Comparison of ENCODE assay signal across 13 cellular contexts in genomic region chr18:48839819-48840490, GRCh38.
DNase-seq lines count a peak whose midpoint lies in the region; ATAC-seq, FAIRE-seq and TF ChIP-seq lines count a peak whose summit lies in the region.
"Had no signal": no experiment of that assay in that cellular context is flagged by ENCODE, and none has a peak within 500 bp of the region (broad histone marks: within the 10 kb centered on the region; RNA-seq: fewer than 3 reads in every experiment).

No MANE protein-coding gene starts in this region.

- DNase-seq in HepG2 (ENCODE audit: low spot score) = no peak
- no peak for DNase-seq in K562 (ENCODE audit: extremely low read depth in 1 of 4, low spot score in 3 of 4)
- peak; percentile 12 for DNase-seq in lower lobe of right lung
- DNase-seq in aorta = peak; percentile 30 to 33
- no peak for DNase-seq in central memory CD4-positive, alpha-beta T cell
- DNase-seq in NCI-H146 (lab: John Stamatoyannopoulos, UW) = no peak
- DNase-seq in ACHN = no peak
- DNase-seq: cortex of kidney; NCI-H446 treated with DMSO at 0.1 percent for 48 hours; stimulated activated CD4-positive, alpha-beta T cell treated with anti-CD3 and anti-CD28 coated beads, Interleukin-15, amount 100 ng/mL, for 24 hours had no signal

- in situ Hi-C loops in HepG2 (cut with HindIII; ENCODE audit: extremely low pct_ligation_motif_present, low pct_unique_long_range_greater_than_20kb) = no loop called here
- in situ Hi-C loops in K562 (cut with MboI) = no loop called here
- in situ Hi-C loops in ACHN (cut with HindIII; ENCODE audit: low pct_ligation_motif_present, low pct_unique_long_range_greater_than_20kb, low sequenced_read_pairs) = no loop called here

- POLR2A ChIA-PET in HepG2 (lab: Yijun Ruan, JAX) (no interaction called here), K562 (lab: Yijun Ruan, JAX) (interaction anchor here (1.5 kb wide), 1 partner anchor 58 kb away, joined by 4 read pairs; no protein-coding TSS in a partner anchor)

- intact Hi-C loops in HepG2 (cut with micrococcal nuclease; ENCODE audit: unreplicated experiment) = no loop called here
- intact Hi-C loops in K562 (cut with micrococcal nuclease) = no loop called here
- intact Hi-C loops in lower lobe of right lung (cut with DNase I) = no loop called here
- intact Hi-C loops in aorta (cut with DNase I) = no loop called here

- H3K27me3 ChIP-seq in liver (ENCODE audit: control insufficient read depth in 4 of 4, insufficient read depth in 4 of 4, low read length in 3 of 4) (no peaks in the 10 kb centered on the region), HepG2 (ENCODE audit: control insufficient read depth in 1 of 2, insufficient read depth in 2 of 2, low read length in 2 of 2) (no peaks in the 10 kb centered on the region), K562 (ENCODE audit: control insufficient read depth in 2 of 2, insufficient read depth in 2 of 2, low read length in 2 of 2) (no peaks in the 10 kb centered on the region), lower lobe of right lung (ENCODE audit: low read depth) (no peaks in the 10 kb centered on the region), aorta (ENCODE audit: control insufficient read depth in 1 of 2, insufficient read depth in 2 of 2, low read length in 1 of 2) (no peaks in the 10 kb centered on the region)

- TF ChIP-seq POLR2A in HepG2 (IDR thresholded peaks at IDR 0.05; ENCODE audit: insufficient read depth in 1 of 2, low read depth in 2 of 2, low read length in 2 of 2) (no peak), K562 (conservative IDR thresholded peaks at IDR 0.05) (no peak)

- no peak for TF ChIP-seq CTCF in liver (IDR thresholded peaks at IDR 0.05; ENCODE audit: low read depth, low read length, missing input control)
- no peak for TF ChIP-seq CTCF in HepG2 (CRISPR knock-in tag; IDR thresholded peaks at IDR 0.05)
- TF ChIP-seq CTCF in K562 (IDR thresholded peaks at IDR 0.05 in 2 of 3, conservative IDR thresholded peaks at IDR 0.05 in 1 of 3; ENCODE audit: insufficient read depth in 2 of 3, low read depth in 1 of 3, low read length in 3 of 3) = no peak
- TF ChIP-seq CTCF in lower lobe of right lung (IDR thresholded peaks at IDR 0.05) = no peak

- H3K9me3 ChIP-seq in liver (ENCODE audit: control insufficient read depth in 4 of 4, low read length in 3 of 4) (no peaks in the 10 kb centered on the region), HepG2 (ENCODE audit: low read length) (no peaks in the 10 kb centered on the region), K562 (replicated peaks; ENCODE audit: control insufficient read depth, insufficient read depth, low read depth, low read length) (no peaks in the 10 kb centered on the region), lower lobe of right lung (no peaks in the 10 kb centered on the region), aorta (ENCODE audit: control insufficient read depth, low read length) (no peaks in the 10 kb centered on the region)

- H3K4me2 ChIP-seq in HepG2 (ENCODE audit: low read depth, low read length) = no peak overlapping the region
- no peak overlapping the region for H3K4me2 ChIP-seq in K562 (ENCODE audit: insufficient read depth, low read length)

- TF ChIP-seq EP300 in HepG2 (IDR thresholded peaks at IDR 0.05; ENCODE audit: low read depth in 2 of 2, low read length in 2 of 2) (no peak), HepG2 (CRISPR knock-in tag; IDR thresholded peaks at IDR 0.05; ENCODE audit: borderline replicate concordance) (no peak), K562 (IDR thresholded peaks at IDR 0.05; ENCODE audit: low read length) (no peak)

- H2AFZ ChIP-seq in HepG2 (ENCODE audit: low read length) (no peak overlapping the region), K562 (ENCODE audit: low read depth, low read length) (no peak overlapping the region)

- H3K27ac ChIP-seq in liver (ENCODE audit: low read depth in 1 of 2, low read length in 2 of 2) (peak overlapping the region in 1 of 2 donors; percentile 10), HepG2 (ENCODE audit: extremely low read length, insufficient read depth, low read length) (no peak overlapping the region), K562 (ENCODE audit: extremely low read depth, low read depth, low read length) (no peak overlapping the region), lower lobe of right lung (peak overlapping the region; percentile 78), aorta (ENCODE audit: low read depth in 1 of 2, low read length in 2 of 2) (no peak overlapping the region)
- H3K27ac ChIP-seq: HL-60 had no signal

- H3K4me1 ChIP-seq in liver (ENCODE audit: control insufficient read depth in 4 of 4, insufficient read depth in 4 of 4, low read length in 3 of 4) (peaks cover 0 to 3% (median 0%) of the 10 kb centered on the region in 4 donors), HepG2 (ENCODE audit: insufficient read depth, low read length) (peaks cover 7% of the 10 kb centered on the region; the same call in 1 of the 2 replicates), K562 (replicated peaks in 1 of 2; ENCODE audit: control insufficient read depth in 2 of 2, insufficient read depth in 2 of 2, low read length in 2 of 2) (peaks cover 27 to 30% of the 10 kb centered on the region in 2 experiments), lower lobe of right lung (peaks cover 68% of the 10 kb centered on the region), aorta (ENCODE audit: control insufficient read depth in 1 of 2, insufficient read depth in 2 of 2, low read length in 2 of 2) (no peaks in the 10 kb centered on the region)

- ATAC-seq in HepG2 (no peak), K562 (no peak), lower lobe of right lung (no peak), aorta (ENCODE audit: low FRiP score) (no peak)
- ATAC-seq: activated CD4-positive, CD25-positive, alpha-beta regulatory T cell treated with anti-CD3 and anti-CD28 coated beads, Interleukin-2, amount 50 U/mL, for 24 hours had no signal

- BruUV-seq in HepG2 (replicated peaks; lab: Mats Ljungman, UMichigan) (no TSS peak), K562 (replicated peaks; lab: Mats Ljungman, UMichigan) (no TSS peak)

- CTCF ChIA-PET in HepG2 (lab: Yijun Ruan, JAX; ENCODE audit: low intra/inter-chr PET ratio, low total read pairs) (no interaction called here), K562 (lab: Yijun Ruan, JAX; ENCODE audit: low intra/inter-chr PET ratio) (no interaction called here)

- H3K36me3 ChIP-seq in liver (ENCODE audit: control insufficient read depth in 4 of 4, insufficient read depth in 3 of 4, low read depth in 1 of 4, low read length in 3 of 4) (no peaks in the 10 kb centered on the region), HepG2 (replicated peaks in 1 of 2; ENCODE audit: control insufficient read depth in 1 of 2, insufficient read depth in 2 of 2, low read length in 2 of 2) (peaks cover 1 to 9% of the 10 kb centered on the region in 2 experiments; a peak in 2 of 5 replicates), K562 (ENCODE audit: control insufficient read depth, insufficient read depth, low read length) (no peaks in the 10 kb centered on the region), lower lobe of right lung (no peaks in the 10 kb centered on the region), aorta (ENCODE audit: control insufficient read depth in 1 of 2, insufficient read depth in 2 of 2, low read length in 1 of 2) (no peaks in the 10 kb centered on the region)

- H4K20me1 ChIP-seq in HepG2 (ENCODE audit: insufficient read depth, low read length) (no peaks in the 10 kb centered on the region), K562 (replicated peaks; ENCODE audit: control insufficient read depth, insufficient read depth, low read length) (0 out of 2 replicates have a peak, but pooled peaks cover 5% of the 10 kb centered on the region)

- no peaks in the 10 kb centered on the region for H3K9me1 ChIP-seq in K562 (ENCODE audit: control insufficient read depth, insufficient read depth, low read length)

- TF ChIP-seq RAD21 in liver (IDR thresholded peaks at IDR 0.05) = no peak
- no peak for TF ChIP-seq RAD21 in HepG2 (CRISPR knock-in tag; IDR thresholded peaks at IDR 0.05)
- TF ChIP-seq RAD21 in K562 (CRISPR knock-in tag; conservative IDR thresholded peaks at IDR 0.05 in 1 of 2, IDR thresholded peaks at IDR 0.05 in 1 of 2) = no peak

- H3K9ac ChIP-seq in liver (ENCODE audit: low read depth in 1 of 2, low read length in 2 of 2) (no peak overlapping the region), HepG2 (ENCODE audit: insufficient read depth, low read depth, low read length) (no peak overlapping the region), K562 (ENCODE audit: insufficient read depth in 1 of 2, low read depth in 2 of 2, low read length in 2 of 2) (no peak overlapping the region)

- 91% methylated on average over 7 of the region's 7 CpGs for WGBS in liver
- WGBS in HepG2 (ENCODE audit: low lambda C conversion rate) = 87% methylated on average over 7 of the region's 7 CpGs
- WGBS in K562 (ENCODE audit: insufficient coverage, low coverage, missing lambda C conversion rate) = 58% methylated on average over 6 of the region's 7 CpGs
- 88 to 89% methylated on average over 7 of the region's 7 CpGs for WGBS in aorta, 2 donors

- FAIRE-seq in HepG2 (lab: Jason Lieb, UNC) (no peak), K562 (lab: Jason Lieb, UNC) (no peak)

- H3K4me3 ChIP-seq in liver (ENCODE audit: low read depth in 1 of 3, low read length in 3 of 3) = no peak overlapping the region
- H3K4me3 ChIP-seq in HepG2 (replicated peaks in 1 of 3; ENCODE audit: insufficient read depth in 1 of 3, low read depth in 2 of 3, low read length in 3 of 3) = no peak overlapping the region
- no peak overlapping the region for H3K4me3 ChIP-seq in K562
- no peak overlapping the region for H3K4me3 ChIP-seq in lower lobe of right lung
- H3K4me3 ChIP-seq in aorta (ENCODE audit: low read length in 2 of 2) = no peak overlapping the region

- no peaks in the 10 kb centered on the region for H3K79me2 ChIP-seq in HepG2 (ENCODE audit: insufficient read depth, low read length)
- no peaks in the 10 kb centered on the region for H3K79me2 ChIP-seq in K562 (ENCODE audit: control insufficient read depth, insufficient read depth, low read length)

TF ChIP-seq in liver, 16 proteins besides CTCF, POLR2A, EP300 and RAD21:
- no peak for TF ChIP-seq FOXA1 (IDR thresholded peaks at IDR 0.05)
- TF ChIP-seq NR2F2 (IDR thresholded peaks at IDR 0.05) = peak; percentile 65
TF ChIP-seq in liver: peak in this region for 1.

TF ChIP-seq in HepG2, 621 proteins besides CTCF, POLR2A, EP300 and RAD21 (continues in another document):
- TF ChIP-seq ZNF484 (CRISPR knock-in tag; IDR thresholded peaks at IDR 0.05; ENCODE audit: borderline replicate concordance, low read depth) = no peak
- TF ChIP-seq HDAC2 (CRISPR knock-in tag; IDR thresholded peaks at IDR 0.05) = no peak

TF ChIP-seq in K562, 482 proteins besides CTCF, POLR2A, EP300 and RAD21:
- peak; percentile 43 for TF ChIP-seq ZFP36 (IDR thresholded peaks at IDR 0.05; ENCODE audit: low read depth, low read length, partially characterized antibody)
- no peak for TF ChIP-seq ZC3H8 (IDR thresholded peaks at IDR 0.05)

Comparison
In these comparisons a context has a peak if more than half of its experiments do, and no peak if none do; other contexts are left out.
1. DNase-seq: peak in lower lobe of right lung (single experiment) and aorta (2 of 2); none in HepG2 (single experiment), K562 (0 of 4), central memory CD4-positive, alpha-beta T cell (single experiment), NCI-H146 (single experiment) and ACHN (single experiment).